ENCODE assay signal across 1 cellular context in genomic region chr3:104629038-104629437, GRCh38.
TF ChIP-seq lines count a peak whose summit lies in the region.

No MANE protein-coding gene starts in this region.

TF ChIP-seq in A549, 52 proteins besides CTCF, POLR2A, EP300 and RAD21 (continued from another document):
- TF ChIP-seq ZFP36 (IDR thresholded peaks at IDR 0.05; ENCODE audit: borderline replicate concordance, partially characterized antibody) (no peak), JUNB (IDR thresholded peaks at IDR 0.05) (0 out of 2 replicates have a peak, but pooled peaks have one; percentile 19), BHLHE40 (IDR thresholded peaks at IDR 0.05; ENCODE audit: low read depth, low read length) (no peak), RCOR1 (IDR thresholded peaks at IDR 0.05; ENCODE audit: low read depth, low read length) (no peak)
TF ChIP-seq in A549: peak in this region for 2.
